14 cellular contexts compared by ENCODE assay signal in the genomic region with DNA sequence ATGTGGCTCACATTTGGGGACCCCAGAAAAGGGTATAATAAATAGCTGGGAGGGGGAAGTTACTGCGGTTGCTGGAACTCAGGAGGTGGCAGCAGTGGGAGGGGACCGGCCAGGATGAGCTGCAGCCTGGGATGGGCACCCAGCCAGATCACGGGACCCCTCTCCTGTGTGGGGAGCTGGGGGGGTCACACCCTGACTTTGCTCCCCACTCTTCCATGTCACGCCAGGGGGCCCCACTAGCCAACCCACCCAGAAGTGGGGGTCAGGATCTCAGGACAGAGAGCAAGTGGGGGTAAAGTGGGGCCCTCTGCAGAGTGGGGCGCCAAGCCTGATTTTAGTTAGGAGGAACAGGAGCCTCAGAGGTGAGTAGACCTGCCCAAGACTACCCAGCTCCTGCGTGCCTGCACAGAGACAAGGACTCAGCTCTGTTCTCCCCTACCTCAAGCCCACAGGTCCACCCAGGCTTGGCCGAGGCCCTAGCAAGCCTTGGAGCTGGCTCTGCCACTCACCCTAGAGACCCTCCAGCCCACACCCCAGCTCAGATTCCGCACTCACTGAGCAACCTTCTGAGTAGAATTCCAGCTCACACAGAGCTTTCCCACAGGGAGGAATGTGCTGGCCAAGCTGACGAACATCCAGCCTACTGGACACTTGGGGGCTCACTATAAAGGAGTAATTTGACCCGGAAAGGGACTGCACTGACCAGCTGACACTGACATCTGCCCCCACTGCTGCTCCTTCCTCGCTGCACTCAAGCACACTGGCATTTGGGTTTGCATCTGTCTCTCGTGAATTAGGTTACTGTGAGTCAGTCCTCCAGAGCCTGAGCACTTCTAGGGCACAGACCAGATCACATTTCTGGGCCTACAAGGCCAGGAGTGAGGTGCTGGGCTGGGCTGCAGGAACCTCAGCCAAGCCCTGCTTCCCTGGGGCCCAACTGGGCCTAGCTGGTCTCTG.
DNase-seq lines count a peak whose midpoint lies in the region; ATAC-seq and TF ChIP-seq lines count a peak whose summit lies in the region.
"Had no signal": no experiment of that assay in that cellular context is flagged by ENCODE, and none has a peak within 500 bp of the region (broad histone marks: within the 10 kb centered on the region; RNA-seq: fewer than 3 reads in every experiment).

No MANE protein-coding gene starts in this region.

- H3K36me3 ChIP-seq in neural progenitor cell = no peaks in the 10 kb centered on the region
- H3K36me3 ChIP-seq: BLaER1 treated with 17β-estradiol and CSF1 and Interleukin-3, amounts not matched to agents 10 nM and 100 nM; SJSA1 had no signal

- peak overlapping the region; percentile 57 for H3K27ac Mint-ChIP-seq in neural progenitor cell

- CTCF ChIA-PET in AG04450 (lab: Charles Lee) = no interaction called here

- peaks cover 7% of the 10 kb centered on the region for H3K27me3 Mint-ChIP-seq in neural progenitor cell (ENCODE audit: insufficient read depth, low read depth)

- no peaks in the 10 kb centered on the region for H4K20me1 ChIP-seq in neural progenitor cell (ENCODE audit: low read depth)
- H4K20me1 ChIP-seq: BLaER1 treated with 17β-estradiol and CSF1 and Interleukin-3, amounts not matched to agents 10 nM and 100 nM had no signal

- H2AFZ ChIP-seq in neural progenitor cell (replicated peaks) = no peak overlapping the region

- DNase-seq in AG04450 (ENCODE audit: low read depth, low spot score) (no peak), LHCN-M2 (ENCODE audit: low read depth) (peak; percentile 98), fibroblast of mammary gland (ENCODE audit: low read depth) (peak; percentile 56), neural progenitor cell (ENCODE audit: low spot score) (no peak), COR-L47 (lab: John Stamatoyannopoulos, UW) (no peak), NOMO-1 (lab: John Stamatoyannopoulos, UW; ENCODE audit: unreplicated experiment in 2 of 2) (no peak), NCI-H446 (lab: John Stamatoyannopoulos, UW) (no peak)
- DNase-seq: DMS 273 treated with DMSO at 0.1 percent for 48 hours, Karpas-422, NCI-H1105 treated with DMSO at 0.1 percent for 48 hours, NCI-H187 had no signal

- no peaks in the 10 kb centered on the region for H3K36me3 Mint-ChIP-seq in neural progenitor cell

- TF ChIP-seq CTCF in AG04450 (IDR thresholded peaks at IDR 0.05; ENCODE audit: low read depth, low read length) = no peak
- TF ChIP-seq CTCF in fibroblast of mammary gland (conservative IDR thresholded peaks at IDR 0.05; ENCODE audit: control insufficient read depth, insufficient read depth, low read depth, low read length) = no peak
- no peak for TF ChIP-seq CTCF in neural progenitor cell (IDR thresholded peaks at IDR 0.05)

- no peaks in the 10 kb centered on the region for H3K4me1 ChIP-seq in neural progenitor cell

- H3K9me3 ChIP-seq in AG04450 (ENCODE audit: control insufficient read depth, insufficient read depth, low read length) (peaks cover 13% of the 10 kb centered on the region), neural progenitor cell (ENCODE audit: low read depth) (no peaks in the 10 kb centered on the region)
- H3K9me3 ChIP-seq: SJSA1 had no signal

- peaks cover 9% of the 10 kb centered on the region for H3K9me3 Mint-ChIP-seq in neural progenitor cell

- no peaks in the 10 kb centered on the region for H3K79me2 ChIP-seq in neural progenitor cell (ENCODE audit: low read depth)

- no peak overlapping the region for H3K4me2 ChIP-seq in neural progenitor cell
- H3K4me2 ChIP-seq: BLaER1 treated with 17β-estradiol and CSF1 and Interleukin-3, amounts not matched to agents 10 nM and 100 nM had no signal

- H3K4me3 ChIP-seq in AG04450 (ENCODE audit: low read depth, low read length) (no peak overlapping the region), fibroblast of mammary gland (ENCODE audit: control insufficient read depth, low read depth, low read length) (no peak overlapping the region), neural progenitor cell (no peak overlapping the region)
- H3K4me3 ChIP-seq: BLaER1 treated with 17β-estradiol and CSF1 and Interleukin-3, amounts not matched to agents 10 nM and 100 nM; SJSA1 had no signal

- ATAC-seq in GM21825 (IDR thresholded peaks at IDR 0.05; ENCODE audit: unreplicated experiment) = no peak

- no peaks in the 10 kb centered on the region for H3F3A ChIP-seq in neural progenitor cell (ENCODE audit: low read depth)

- H3K27me3 ChIP-seq in AG04450 (ENCODE audit: control insufficient read depth, insufficient read depth, low read length) (no peaks in the 10 kb centered on the region), neural progenitor cell (no peaks in the 10 kb centered on the region)
- H3K27me3 ChIP-seq: BLaER1 treated with 17β-estradiol and CSF1 and Interleukin-3, amounts not matched to agents 10 nM and 100 nM; SJSA1 had no signal

- H3K27ac ChIP-seq in AG04450 (ENCODE audit: low read depth, low read length) = peak overlapping the region; percentile 11
- no peak overlapping the region for H3K27ac ChIP-seq in neural progenitor cell
- H3K27ac ChIP-seq: BLaER1 treated with 17β-estradiol and CSF1 and Interleukin-3, amounts not matched to agents 10 nM and 100 nM; SJSA1 had no signal

- H3K9ac ChIP-seq in neural progenitor cell = no peak overlapping the region
- H3K9ac ChIP-seq: BLaER1 treated with 17β-estradiol and CSF1 and Interleukin-3, amounts not matched to agents 10 nM and 100 nM had no signal

- POLR2A ChIA-PET in AG04450 (lab: Yijun Ruan, JAX) = interaction anchor here (0.9 kb wide), 1 partner anchor 12 kb away, joined by 3 read pairs; no protein-coding TSS in a partner anchor

- no peak overlapping the region for H3K4me3 Mint-ChIP-seq in neural progenitor cell

- H3K4me1 Mint-ChIP-seq in neural progenitor cell = peaks cover 6% of the 10 kb centered on the region

Comparison
In these comparisons a context has a peak if more than half of its experiments do, and no peak if none do; other contexts are left out.
1. DNase-seq: peak in LHCN-M2 (single experiment) and fibroblast of mammary gland (single experiment); none in AG04450 (single experiment), neural progenitor cell (single experiment), COR-L47 (single experiment), NOMO-1 (0 of 2) and NCI-H446 (0 of 2).